Comparison of ENCODE assay signal across 11 cellular contexts in genomic region chr1:153960206-153960605, GRCh38. TPM values are rescaled to one million over a fixed set of nuclear protein-coding genes. Genes with fewer than 3 reads are reported as not detected.
A peak's percentile ranks its signal among the peaks of the same experiment; 100 is the strongest.
DNase-seq lines count a peak whose midpoint lies in the region; ATAC-seq, FAIRE-seq and TF ChIP-seq lines count a peak whose summit lies in the region.
"Had no signal": no experiment of that assay in that cellular context is flagged by ENCODE, and none has a peak within 500 bp of the region (broad histone marks: within the 10 kb centered on the region; RNA-seq: fewer than 3 reads in every experiment).

No MANE protein-coding gene starts in this region.

- BruUV-seq in K562 (replicated peaks; lab: Mats Ljungman, UMichigan), result no TSS peak

- H3K9me1 ChIP-seq in K562 (ENCODE audit: control insufficient read depth, insufficient read depth, low read length), result no peaks in the 10 kb centered on the region

- CTCF ChIA-PET in K562 (lab: Yijun Ruan, JAX; ENCODE audit: low intra/inter-chr PET ratio), result no interaction called here

- TF ChIP-seq CTCF in K562 (IDR thresholded peaks at IDR 0.05 in 2 of 3, conservative IDR thresholded peaks at IDR 0.05 in 1 of 3; ENCODE audit: insufficient read depth in 2 of 3, low read depth in 1 of 3, low read length in 3 of 3), result no peak
- no peak for TF ChIP-seq CTCF in sigmoid colon (IDR thresholded peaks at IDR 0.05)

- H3K9ac ChIP-seq in K562 (ENCODE audit: insufficient read depth in 1 of 2, low read depth in 2 of 2, low read length in 2 of 2), result peak overlapping the region in 1 of 2 experiments; percentile 46; a peak in 1 of 4 replicates

- peaks cover 28% of the 10 kb centered on the region; the same call in 2 of the 3 replicates for H3K36me3 ChIP-seq in K562 (ENCODE audit: control insufficient read depth, insufficient read depth, low read length)
- H3K36me3 ChIP-seq in sigmoid colon, result peaks cover 0 to 21% (median 6%) of the 10 kb centered on the region in 4 donors

- no peak overlapping the region; the same call in 1 of the 2 replicates for H3K4me2 ChIP-seq in K562 (ENCODE audit: insufficient read depth, low read length)

- H3K9me3 Mint-ChIP-seq in T-helper 2 cell treated with Interferon-gamma antibody and Interleukin-4, amounts not matched to agents 5 μg/mL and 100 μg/mL, for 36 hours, result no peaks in the 10 kb centered on the region

- H3K27ac ChIP-seq in K562 (ENCODE audit: extremely low read depth, low read depth, low read length) (no peak overlapping the region), sigmoid colon (peak overlapping the region in 3 of 4 donors; percentile 93 to 98 (median 98))

- no peaks in the 10 kb centered on the region for H3K9me3 ChIP-seq in K562 (replicated peaks; ENCODE audit: control insufficient read depth, insufficient read depth, low read depth, low read length)
- H3K9me3 ChIP-seq in sigmoid colon, result no peaks in the 10 kb centered on the region
- H3K9me3 ChIP-seq: tibial artery had no signal

- ATAC-seq in K562, result no peak

- H3K79me2 ChIP-seq in K562 (ENCODE audit: control insufficient read depth, insufficient read depth, low read length), result peaks cover 69% of the 10 kb centered on the region

- H3K4me3 ChIP-seq in K562 (no peak overlapping the region), sigmoid colon (no peak overlapping the region)
- H3K4me3 ChIP-seq: tibial artery had no signal

- no peaks in the 10 kb centered on the region for H3K27me3 ChIP-seq in K562 (ENCODE audit: control insufficient read depth in 2 of 2, insufficient read depth in 2 of 2, low read length in 2 of 2)
- H3K27me3 ChIP-seq in sigmoid colon, result no peaks in the 10 kb centered on the region
- H3K27me3 ChIP-seq: tibial artery had no signal

- TF ChIP-seq RAD21 in K562 (CRISPR knock-in tag; conservative IDR thresholded peaks at IDR 0.05 in 1 of 2, IDR thresholded peaks at IDR 0.05 in 1 of 2), result no peak

- WGBS in K562 (ENCODE audit: insufficient coverage, low coverage, missing lambda C conversion rate), result 89% methylated on average over 11 of the region's 11 CpGs
- 94 to 97% methylated on average over 11 of the region's 11 CpGs for WGBS in sigmoid colon, 2 donors

- in situ Hi-C loops in K562 (cut with MboI), result no loop called here

- peaks cover 18% of the 10 kb centered on the region for H3K36me3 Mint-ChIP-seq in T-helper 2 cell treated with Interferon-gamma antibody and Interleukin-4, amounts not matched to agents 5 μg/mL and 100 μg/mL, for 36 hours (ENCODE audit: low read depth)

- peaks cover 45% of the 10 kb centered on the region for H3K4me1 Mint-ChIP-seq in T-helper 2 cell treated with Interferon-gamma antibody and Interleukin-4, amounts not matched to agents 5 μg/mL and 100 μg/mL, for 36 hours (ENCODE audit: low read depth)

- peaks cover 9% of the 10 kb centered on the region; the same call in 1 of the 2 replicates for H4K20me1 ChIP-seq in K562 (replicated peaks; ENCODE audit: control insufficient read depth, insufficient read depth, low read length)

- no peaks in the 10 kb centered on the region for H3K27me3 Mint-ChIP-seq in T-helper 2 cell treated with Interferon-gamma antibody and Interleukin-4, amounts not matched to agents 5 μg/mL and 100 μg/mL, for 36 hours (ENCODE audit: low read depth)

- POLR2A ChIA-PET in K562 (lab: Yijun Ruan, JAX), result interaction anchor here (1.1 to 4.9 kb wide), 6 partner anchors 13 to 37 kb away, joined by 4 to 39 read pairs (median 10); partner anchors contain the start of genes DENND4B, GATAD2B, JTB and RPS27

- DNase-seq in T-helper 2 cell treated with Interferon-gamma antibody and Interleukin-4, amounts not matched to agents 5 μg/mL and 100 μg/mL, for 36 hours (ENCODE audit: low spot score), result no peak
- DNase-seq in T-helper 2 cell, result no peak
- DNase-seq in K562 (ENCODE audit: extremely low read depth in 1 of 4, low spot score in 3 of 4), result no peak
- DNase-seq in sigmoid colon, result no peak
- DNase-seq in NCI-H1048 (lab: John Stamatoyannopoulos, UW), result no peak
- no peak for DNase-seq in activated CD4-positive, CD25-positive, alpha-beta regulatory T cell treated with anti-CD3 and anti-CD28 coated beads, Interleukin-2, amount 50 U/mL, for 72 hours
- DNase-seq: 8988T, Calu3, NCI-H748 treated with DMSO at 0.1 percent for 48 hours, T-helper 9 cell, tibial artery had no signal

- TF ChIP-seq POLR2A in K562 (conservative IDR thresholded peaks at IDR 0.05) (no peak), sigmoid colon (IDR thresholded peaks at IDR 0.05) (no peak)

- no peak for FAIRE-seq in K562 (lab: Jason Lieb, UNC)

- no peak overlapping the region for H3K4me3 Mint-ChIP-seq in T-helper 2 cell treated with Interferon-gamma antibody and Interleukin-4, amounts not matched to agents 5 μg/mL and 100 μg/mL, for 36 hours

- H2AFZ ChIP-seq in K562 (ENCODE audit: low read depth, low read length), result no peak overlapping the region

- TF ChIP-seq EP300 in K562 (IDR thresholded peaks at IDR 0.05; ENCODE audit: low read length), result no peak
- TF ChIP-seq EP300 in sigmoid colon (IDR thresholded peaks at IDR 0.05), result no peak

- H3K27ac Mint-ChIP-seq in T-helper 2 cell treated with Interferon-gamma antibody and Interleukin-4, amounts not matched to agents 5 μg/mL and 100 μg/mL, for 36 hours, result peak overlapping the region; percentile 59

- H3K4me1 ChIP-seq in K562 (replicated peaks in 1 of 2; ENCODE audit: control insufficient read depth in 2 of 2, insufficient read depth in 2 of 2, low read length in 2 of 2), result peaks cover 30 to 37% of the 10 kb centered on the region in 2 experiments
- peaks cover 0 to 69% (median 60%) of the 10 kb centered on the region in 4 donors for H3K4me1 ChIP-seq in sigmoid colon

- intact Hi-C loops in K562 (cut with micrococcal nuclease) (no loop called here), sigmoid colon (cut with DNase I) (no loop called here)

RNA-seq across cellular contexts. Expression of gene CRTC2, which starts 1.8 kb away (rescaled TPM):
- total RNA-seq in K562 (2011; cell fraction: chromatin; rRNA removed; ENCODE audit: low replicate concordance), result 62.1 and 111 TPM in 2 replicates
- 38.7 and 54.5 TPM in 2 replicates for total RNA-seq in K562 (2011; cell fraction: nucleolus; rRNA removed)
- total RNA-seq in K562 (2011; cell fraction: nucleoplasm; rRNA removed), result 51.0 and 73.5 TPM in 2 replicates
- total RNA-seq in K562 (2014; rRNA removed) (7.7 and 8.5 TPM in 2 replicates), K562 (2014; rRNA removed; fragmentation: Illumina TruSeq; extraction: Trizol) (5.6 TPM in 2 replicates), K562 (2015; rRNA removed; fragmentation: Illumina TruSeq; extraction: Trizol) (10.2 and 10.4 TPM in 2 replicates), K562 (2021) (23.8 and 26.4 TPM in 2 replicates), sigmoid colon (10 to 100 TPM; 13.7 to 23.3 (median 15.0) TPM)
- polyA plus RNA-seq in K562 (2011; rRNA removed) (13.3 and 26.5 TPM in 2 replicates), K562 (2014; fragmentation: Illumina TruSeq; extraction: Trizol) (24.0 TPM in 2 replicates), K562 (2014; fragmentation: Nextera tagmentation; extraction: Ambion mirVana) (1 to 10 TPM; 2.7 to 3.3 TPM), K562 (2014; rRNA removed) (18.9 and 24.0 TPM in 2 replicates), sigmoid colon (10 to 100 TPM; 17.8 to 32.9 (median 18.6) TPM)
- 23.6 and 27.7 TPM in 2 replicates for polyA plus RNA-seq in K562 (2011; cell fraction: cytosol; rRNA removed)
- polyA plus RNA-seq in K562 (2011; cell fraction: nucleus; rRNA removed), result 87.5 and 92.0 TPM in 2 replicates
- polyA plus RNA-seq in K562 (2012), result 19.4 and 28.0 TPM in 2 replicates
- 13.9 and 22.4 TPM in 2 replicates for polyA minus RNA-seq in K562 (2011; rRNA and poly(A)+ RNA removed)
- polyA minus RNA-seq in K562 (2011; cell fraction: cytosol; rRNA and poly(A)+ RNA removed), result 15.3 and 34.3 TPM in 2 replicates
- 21.1 and 33.1 TPM in 2 replicates for polyA minus RNA-seq in K562 (2011; cell fraction: nucleus; rRNA and poly(A)+ RNA removed)

RNA-seq across cellular contexts. Expression of gene SLC39A1, which starts 3.1 kb away (rescaled TPM):
- total RNA-seq in K562 (2011; cell fraction: chromatin; rRNA removed; ENCODE audit: low replicate concordance), result 31.6 and 67.2 TPM in 2 replicates
- 106 and 118 TPM in 2 replicates for total RNA-seq in K562 (2011; cell fraction: nucleolus; rRNA removed)
- 87.4 and 103 TPM in 2 replicates for total RNA-seq in K562 (2011; cell fraction: nucleoplasm; rRNA removed)
- total RNA-seq in K562 (2014; rRNA removed) (81.1 and 88.3 TPM in 2 replicates), K562 (2014; rRNA removed; fragmentation: Illumina TruSeq; extraction: Trizol) (43.0 and 45.3 TPM in 2 replicates), K562 (2015; rRNA removed; fragmentation: Illumina TruSeq; extraction: Trizol) (62.5 and 62.7 TPM in 2 replicates), K562 (2021) (70.2 and 70.6 TPM in 2 replicates), sigmoid colon (10 to 100 TPM; 50.7 to 80.3 (median 76.1) TPM)
- polyA plus RNA-seq in K562 (2011; rRNA removed) (52.9 and 61.3 TPM in 2 replicates), K562 (2014; fragmentation: Illumina TruSeq; extraction: Trizol) (72.8 and 84.3 TPM in 2 replicates), K562 (2014; fragmentation: Nextera tagmentation; extraction: Ambion mirVana) (10 to 100 TPM in 1 of 2 experiments, 1 to 10 TPM in 1; 9.9 to 12.9 TPM), K562 (2014; rRNA removed) (69.5 and 76.1 TPM in 2 replicates), sigmoid colon (10 to 100 TPM; 25.7 to 97.5 (median 28.8) TPM)
- 98.7 and 108 TPM in 2 replicates for polyA plus RNA-seq in K562 (2011; cell fraction: cytosol; rRNA removed)
- polyA plus RNA-seq in K562 (2011; cell fraction: nucleus; rRNA removed), result 34.7 and 36.6 TPM in 2 replicates
- polyA plus RNA-seq in K562 (2012), result 65.9 and 66.7 TPM in 2 replicates
- polyA minus RNA-seq in K562 (2011; rRNA and poly(A)+ RNA removed), result 43.9 and 46.0 TPM in 2 replicates
- polyA minus RNA-seq in K562 (2011; cell fraction: cytosol; rRNA and poly(A)+ RNA removed), result 37.1 and 42.1 TPM in 2 replicates
- polyA minus RNA-seq in K562 (2011; cell fraction: nucleus; rRNA and poly(A)+ RNA removed), result 15.1 and 25.0 TPM in 2 replicates

RNA-seq across cellular contexts. Expression of gene CREB3L4, which starts 7.5 kb away (rescaled TPM):
- total RNA-seq in K562 (2011; cell fraction: chromatin; rRNA removed; ENCODE audit: low replicate concordance), result 34.5 and 62.3 TPM in 2 replicates
- 45.7 and 50.8 TPM in 2 replicates for total RNA-seq in K562 (2011; cell fraction: nucleolus; rRNA removed)
- 31.9 and 42.5 TPM in 2 replicates for total RNA-seq in K562 (2011; cell fraction: nucleoplasm; rRNA removed)
- total RNA-seq in K562 (2014; rRNA removed) (13.5 and 13.9 TPM in 2 replicates), K562 (2014; rRNA removed; fragmentation: Illumina TruSeq; extraction: Trizol) (10.7 and 11.3 TPM in 2 replicates), K562 (2015; rRNA removed; fragmentation: Illumina TruSeq; extraction: Trizol) (9.6 and 9.9 TPM in 2 replicates), K562 (2021) (11.1 and 12.7 TPM in 2 replicates), sigmoid colon (10 to 100 TPM in 2 of 4 donors, 1 to 10 TPM in 2; 7.9 to 13.8 (median 10.2) TPM)
- polyA plus RNA-seq in K562 (2011; rRNA removed) (18.6 and 23.7 TPM in 2 replicates), K562 (2014; fragmentation: Illumina TruSeq; extraction: Trizol) (13.9 and 14.3 TPM in 2 replicates), K562 (2014; fragmentation: Nextera tagmentation; extraction: Ambion mirVana) (10 to 100 TPM; 13.3 to 17.2 TPM), K562 (2014; rRNA removed) (16.6 and 17.7 TPM in 2 replicates), sigmoid colon (10 to 100 TPM in 2 of 3 donors, 1 to 10 TPM in 1; 7.9 to 18.0 (median 16.8) TPM)
- polyA plus RNA-seq in K562 (2011; cell fraction: cytosol; rRNA removed), result 22.6 and 23.0 TPM in 2 replicates
- 62.9 and 71.1 TPM in 2 replicates for polyA plus RNA-seq in K562 (2011; cell fraction: nucleus; rRNA removed)
- polyA plus RNA-seq in K562 (2012), result 10.1 and 29.4 TPM in 2 replicates
- polyA minus RNA-seq in K562 (2011; rRNA and poly(A)+ RNA removed), result 15.3 and 15.8 TPM in 2 replicates
- 8.3 and 8.4 TPM in 2 replicates for polyA minus RNA-seq in K562 (2011; cell fraction: cytosol; rRNA and poly(A)+ RNA removed)
- 13.9 and 19.8 TPM in 2 replicates for polyA minus RNA-seq in K562 (2011; cell fraction: nucleus; rRNA and poly(A)+ RNA removed)

RNA-seq across cellular contexts. Expression of gene DENND4B, which starts 13.7 kb away (rescaled TPM):
- 519 and 1,217 TPM in 2 replicates for total RNA-seq in K562 (2011; cell fraction: chromatin; rRNA removed; ENCODE audit: low replicate concordance)
- total RNA-seq in K562 (2011; cell fraction: nucleolus; rRNA removed), result 693 and 731 TPM in 2 replicates
- total RNA-seq in K562 (2011; cell fraction: nucleoplasm; rRNA removed), result 509 and 519 TPM in 2 replicates
- total RNA-seq in K562 (2014; rRNA removed), result 20.2 and 21.7 TPM in 2 replicates
- total RNA-seq in K562 (2014; rRNA removed; fragmentation: Illumina TruSeq; extraction: Trizol), result 11.0 and 15.6 TPM in 2 replicates
- 21.0 and 23.1 TPM in 2 replicates for total RNA-seq in K562 (2015; rRNA removed; fragmentation: Illumina TruSeq; extraction: Trizol)
- 70.0 and 80.5 TPM in 2 replicates for total RNA-seq in K562 (2021)
- polyA plus RNA-seq in K562 (2011; rRNA removed), result 28.8 and 75.9 TPM in 2 replicates
- 28.0 and 43.8 TPM in 2 replicates for polyA plus RNA-seq in K562 (2011; cell fraction: cytosol; rRNA removed)
- polyA plus RNA-seq in K562 (2011; cell fraction: nucleus; rRNA removed), result 734 and 802 TPM in 2 replicates
- polyA plus RNA-seq in K562 (2012), result 45.4 and 65.7 TPM in 2 replicates
- 47.4 and 52.5 TPM in 2 replicates for polyA plus RNA-seq in K562 (2014; fragmentation: Illumina TruSeq; extraction: Trizol)
- 10 to 100 TPM in 1 of 2 experiments, 1 to 10 TPM in 1; 9.5 to 13.4 TPM for polyA plus RNA-seq in K562 (2014; fragmentation: Nextera tagmentation; extraction: Ambion mirVana)
- 63.3 and 74.0 TPM in 2 replicates for polyA plus RNA-seq in K562 (2014; rRNA removed)
- polyA minus RNA-seq in K562 (2011; rRNA and poly(A)+ RNA removed), result 17.3 and 28.6 TPM in 2 replicates
- polyA minus RNA-seq in K562 (2011; cell fraction: cytosol; rRNA and poly(A)+ RNA removed), result 35.8 and 41.5 TPM in 2 replicates
- 191 and 272 TPM in 2 replicates for polyA minus RNA-seq in K562 (2011; cell fraction: nucleus; rRNA and poly(A)+ RNA removed)
- total RNA-seq in sigmoid colon, result 10 to 100 TPM; 17.9 to 34.9 (median 23.1) TPM
- 10 to 100 TPM in 1 of 3 donors, 1 to 10 TPM in 2; 4.9 to 41.6 (median 9.0) TPM for polyA plus RNA-seq in sigmoid colon

RNA-seq across cellular contexts. Expression of gene JTB, which starts 17.3 kb away (rescaled TPM):
- total RNA-seq in K562 (2011; cell fraction: chromatin; rRNA removed; ENCODE audit: low replicate concordance), result 85.7 and 116 TPM in 2 replicates
- total RNA-seq in K562 (2011; cell fraction: nucleolus; rRNA removed), result 157 and 164 TPM in 2 replicates
- 138 and 163 TPM in 2 replicates for total RNA-seq in K562 (2011; cell fraction: nucleoplasm; rRNA removed)
- 284 and 308 TPM in 2 replicates for total RNA-seq in K562 (2014; rRNA removed)
- 151 and 152 TPM in 2 replicates for total RNA-seq in K562 (2014; rRNA removed; fragmentation: Illumina TruSeq; extraction: Trizol)
- 125 and 131 TPM in 2 replicates for total RNA-seq in K562 (2015; rRNA removed; fragmentation: Illumina TruSeq; extraction: Trizol)
- 210 and 231 TPM in 2 replicates for total RNA-seq in K562 (2021)
- 214 and 229 TPM in 2 replicates for polyA plus RNA-seq in K562 (2011; rRNA removed)
- polyA plus RNA-seq in K562 (2011; cell fraction: cytosol; rRNA removed), result 262 and 324 TPM in 2 replicates
- polyA plus RNA-seq in K562 (2011; cell fraction: nucleus; rRNA removed), result 188 and 255 TPM in 2 replicates
- 144 and 178 TPM in 2 replicates for polyA plus RNA-seq in K562 (2012)
- polyA plus RNA-seq in K562 (2014; fragmentation: Illumina TruSeq; extraction: Trizol), result 108 and 134 TPM in 2 replicates
- polyA plus RNA-seq in K562 (2014; fragmentation: Nextera tagmentation; extraction: Ambion mirVana), result 10 to 100 TPM; 24.7 to 36.7 TPM
- 263 and 286 TPM in 2 replicates for polyA plus RNA-seq in K562 (2014; rRNA removed)
- 63.0 and 69.5 TPM in 2 replicates for polyA minus RNA-seq in K562 (2011; rRNA and poly(A)+ RNA removed)
- polyA minus RNA-seq in K562 (2011; cell fraction: cytosol; rRNA and poly(A)+ RNA removed), result 53.1 and 69.1 TPM in 2 replicates
- polyA minus RNA-seq in K562 (2011; cell fraction: nucleus; rRNA and poly(A)+ RNA removed), result 32.9 and 38.3 TPM in 2 replicates
- total RNA-seq in sigmoid colon, result 100 to 1,000 TPM; 171 to 293 (median 219) TPM
- 100 to 1,000 TPM; 220 to 324 (median 286) TPM for polyA plus RNA-seq in sigmoid colon
